In the genomic region with DNA sequence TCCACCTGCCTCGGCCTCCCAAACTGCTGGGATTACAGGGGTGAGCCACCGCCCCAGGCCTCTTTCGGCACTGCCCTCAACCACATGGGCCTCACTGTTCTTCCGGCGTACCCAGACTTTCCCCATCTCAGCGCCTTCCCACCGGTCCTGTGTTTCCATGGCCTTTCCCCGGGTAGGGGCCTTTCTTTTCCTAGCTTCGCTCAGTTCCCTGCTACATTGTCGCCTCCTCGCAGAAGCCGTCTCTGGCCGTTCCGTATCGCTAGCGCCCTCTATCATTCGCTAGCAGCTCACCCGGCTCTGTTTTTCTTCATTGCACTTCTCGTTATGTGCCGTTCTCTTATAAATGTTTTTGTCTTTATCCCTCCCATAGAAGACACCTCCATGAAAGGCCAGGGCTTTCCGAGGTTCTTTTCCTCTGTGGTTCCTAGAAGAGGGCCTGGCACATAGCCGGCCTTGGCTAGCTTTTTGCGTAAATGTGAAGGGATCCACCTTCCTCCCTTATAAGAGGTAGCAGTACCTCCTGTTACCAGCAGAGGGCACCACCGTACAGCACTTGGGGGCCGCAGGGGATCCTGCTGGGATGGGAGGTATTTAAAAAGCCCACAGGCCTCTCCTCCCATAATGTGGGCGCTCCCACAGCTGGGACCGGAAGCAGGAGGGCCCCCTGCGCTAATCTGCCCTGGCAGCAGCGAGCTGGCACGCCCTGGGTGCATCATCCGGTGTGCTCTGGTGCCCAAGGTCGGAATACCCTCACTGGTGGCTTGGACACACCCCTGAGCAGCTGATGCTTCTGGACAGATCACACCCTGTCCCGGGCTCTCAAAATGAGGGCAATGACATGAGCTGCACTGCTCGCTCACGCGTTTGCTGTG, we compare ENCODE assay signal across 8 cellular contexts. TPM values are rescaled to one million over a fixed set of nuclear protein-coding genes. Genes with fewer than 3 reads are reported as not detected.
DNase-seq lines count a peak whose midpoint lies in the region; ATAC-seq, FAIRE-seq and TF ChIP-seq lines count a peak whose summit lies in the region.

No MANE protein-coding gene starts in this region.

- CTCF ChIA-PET in HEK293T (lab: Yijun Ruan, JAX), result interaction anchor here (0.5 to 9.7 kb wide), 51 partner anchors 8 to 619 kb away, joined by 3 to 99 read pairs (median 5); partner anchors contain the start of gene ATG101

- no peaks in the 10 kb centered on the region for H3K36me3 ChIP-seq in astrocyte (ENCODE audit: insufficient read depth, low read length)

- peak overlapping the region; percentile 2 for H3K27ac ChIP-seq in astrocyte (ENCODE audit: low read depth, low read length)

- H3K27me3 ChIP-seq in astrocyte (ENCODE audit: insufficient read depth, low read length), result no peaks in the 10 kb centered on the region

- DNase-seq in D341Med (ENCODE audit: low spot score) (peak; percentile 90), HEK293T (ENCODE audit: extremely low spot score) (peak; percentile 75), NCI-H2029 (lab: John Stamatoyannopoulos, UW) (peak; percentile 89), T-helper 22 cell (ENCODE audit: low read depth) (peak; percentile 69), astrocyte (ENCODE audit: low read depth) (peak; percentile 55), hippocampal formation (lab: John Stamatoyannopoulos, UW) (peak; percentile 79 to 90), retina (peak; percentile 97)

- H4K20me1 ChIP-seq in astrocyte (ENCODE audit: insufficient read depth, low read length), result no peaks in the 10 kb centered on the region

- H3K79me2 ChIP-seq in astrocyte (ENCODE audit: insufficient read depth, low read length), result no peaks in the 10 kb centered on the region

- no peak for FAIRE-seq in astrocyte (lab: Jason Lieb, UNC)

- H3K4me1 Mint-ChIP-seq in astrocyte (ENCODE audit: low read depth, unreplicated experiment), result peaks cover 15% of the 10 kb centered on the region

- H3K9ac ChIP-seq in astrocyte (ENCODE audit: low read length), result peak overlapping the region; percentile 73

- H3K4me3 Mint-ChIP-seq in astrocyte (ENCODE audit: unreplicated experiment), result peak overlapping the region; percentile 77

- peaks cover 13% of the 10 kb centered on the region for H3K4me1 ChIP-seq in astrocyte (ENCODE audit: insufficient read depth, low read length)

- H2AFZ ChIP-seq in astrocyte (ENCODE audit: low read depth, low read length), result peak overlapping the region; percentile 82

- no peaks in the 10 kb centered on the region for H3K36me3 Mint-ChIP-seq in astrocyte (ENCODE audit: low read depth, unreplicated experiment)

- H3K27me3 Mint-ChIP-seq in astrocyte (ENCODE audit: low read depth, unreplicated experiment), result peaks cover 6% of the 10 kb centered on the region

- peak overlapping the region; percentile 89 for H3K4me2 ChIP-seq in astrocyte (ENCODE audit: low read length)

- H3K4me3 ChIP-seq in astrocyte (ENCODE audit: insufficient read depth, low read depth, low read length), result peak overlapping the region; percentile 49

- POLR2A ChIA-PET in HEK293T (lab: Yijun Ruan, JAX), result interaction anchor here (0.7 to 2.0 kb wide), 8 partner anchors 11 to 102 kb away, joined by 3 to 23 read pairs (median 4); partner anchors contain the start of genes ATG101 and NR4A1

- peak; percentile 93 for TF ChIP-seq CTCF in astrocyte (IDR thresholded peaks at IDR 0.05; ENCODE audit: insufficient read depth, low read depth, low read length)

- H3K27ac Mint-ChIP-seq in astrocyte (ENCODE audit: unreplicated experiment), result peak overlapping the region; percentile 53

- H3K9me3 ChIP-seq in astrocyte (ENCODE audit: insufficient read depth, low read depth, low read length), result no peaks in the 10 kb centered on the region

- no peak for ATAC-seq in GM18861 (IDR thresholded peaks at IDR 0.05; ENCODE audit: unreplicated experiment)

- H3K9me3 Mint-ChIP-seq in astrocyte (ENCODE audit: unreplicated experiment), result no peaks in the 10 kb centered on the region

TF ChIP-seq in HEK293T, 16 proteins besides CTCF, POLR2A, EP300 and RAD21:
- TF ChIP-seq PKNOX1 (IDR thresholded peaks at IDR 0.05), result no peak
- TF ChIP-seq ARNT (IDR thresholded peaks at IDR 0.05), result no peak

RNA-seq across cellular contexts. Expression of gene TAMALIN, which starts 18.8 kb away (rescaled TPM):
- total RNA-seq in astrocyte, result 9.6 and 12.4 TPM in 2 replicates

RNA-seq across cellular contexts. Expression of gene NR4A1, which starts 25.7 kb away (rescaled TPM):
- total RNA-seq in astrocyte, result 1.6 and 2.3 TPM in 2 replicates

RNA-seq across cellular contexts. Expression of gene ATG101, which starts 44.2 kb away (rescaled TPM):
- total RNA-seq in astrocyte, result 54.2 and 60.4 TPM in 2 replicates

RNA-seq across cellular contexts. Expression of gene SMIM41, which starts 54.0 kb away (rescaled TPM):
- 0.18 TPM in 1 of 2 replicates, not detected in the other for total RNA-seq in astrocyte
